11 cellular contexts compared by ENCODE assay signal in the genomic region with DNA sequence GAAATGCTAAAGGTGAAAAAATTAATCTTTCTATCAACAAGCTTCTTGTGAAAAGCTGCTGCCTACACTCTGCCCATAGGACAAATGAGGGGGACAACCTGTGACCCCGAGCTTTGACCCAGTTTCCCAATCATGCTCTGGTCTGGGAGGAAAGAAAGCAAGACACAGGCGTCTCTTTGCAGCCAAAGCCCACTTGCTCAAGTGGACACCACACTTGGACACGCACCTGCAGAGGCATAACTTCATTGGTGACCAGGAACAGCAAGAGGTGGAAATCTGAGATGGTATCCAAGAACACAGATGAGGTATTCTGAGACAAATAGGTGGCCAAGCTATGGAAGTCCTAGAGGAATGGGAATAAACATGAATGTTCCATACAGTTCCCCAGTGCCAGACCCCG. TPM values are rescaled to one million over a fixed set of nuclear protein-coding genes. Genes with fewer than 3 reads are reported as not detected.
DNase-seq lines count a peak whose midpoint lies in the region; ATAC-seq, FAIRE-seq and TF ChIP-seq lines count a peak whose summit lies in the region.
"Had no signal": no experiment of that assay in that cellular context is flagged by ENCODE, and none has a peak within 500 bp of the region (broad histone marks: within the 10 kb centered on the region; RNA-seq: fewer than 3 reads in every experiment).

No MANE protein-coding gene starts in this region.

- CTCF ChIA-PET in A549 (lab: Yijun Ruan, JAX), result interaction anchor here (0.8 to 45.0 kb wide), 9 partner anchors 4 to 312 kb away, joined by 3 to 1604 read pairs (median 6); partner anchors contain the start of gene FAAP100

- H3K9me3 ChIP-seq in A549 (no peaks in the 10 kb centered on the region), MG63 (no peaks in the 10 kb centered on the region), parathyroid adenoma (ENCODE audit: control insufficient read depth, low read length) (no peaks in the 10 kb centered on the region)

- DNase-seq in A549 (ENCODE audit: low read depth in 1 of 2, low spot score in 1 of 2) (no peak), MG63 (no peak), epithelial cell of proximal tubule (ENCODE audit: low read depth) (no peak), SK-N-DZ (ENCODE audit: low spot score) (no peak), 8988T (no peak), H7 (no peak), HUDEP-2 (lab: John Stamatoyannopoulos, UW; ENCODE audit: unreplicated experiment in 76 of 76) (no peak)
- DNase-seq: activated gamma-delta T cell treated with Interleukin-2 at 50 U/mL for 16 hours, NCI-H1436, retina had no signal

- TF ChIP-seq CTCF in A549 (IDR thresholded peaks at IDR 0.05) (no peak), epithelial cell of proximal tubule (conservative IDR thresholded peaks at IDR 0.05; ENCODE audit: low read depth, low read length) (no peak), parathyroid adenoma (IDR thresholded peaks at IDR 0.05) (no peak)

- peak; percentile 6 to 9; a peak in 3 of 6 replicates for ATAC-seq in A549

- H3K4me3 ChIP-seq in A549 (peak overlapping the region; percentile 29), MG63 (peak overlapping the region; percentile 3; the same call in 1 of the 2 replicates), epithelial cell of proximal tubule (ENCODE audit: low read depth, low read length) (peak overlapping the region; percentile 5), parathyroid adenoma (ENCODE audit: low read depth, low read length) (no peak overlapping the region), H7 (ENCODE audit: insufficient read depth, low read depth, low read length) (no peak overlapping the region)

- H3K4me2 ChIP-seq in A549 (peak overlapping the region; percentile 93), parathyroid adenoma (ENCODE audit: low read length) (peak overlapping the region; percentile 10)

- H3K27ac ChIP-seq in A549, result peak overlapping the region; percentile 88 to 91
- H3K27ac ChIP-seq in parathyroid adenoma, result peak overlapping the region; percentile 39

- TF ChIP-seq EP300 in A549 (IDR thresholded peaks at IDR 0.05), result no peak

- H3K36me3 ChIP-seq in MG63 (peaks cover 92% of the 10 kb centered on the region), parathyroid adenoma (ENCODE audit: control insufficient read depth, insufficient read depth, low read length) (no peaks in the 10 kb centered on the region), H7 (replicated peaks; ENCODE audit: control insufficient read depth, insufficient read depth, low read length) (peaks cover 56% of the 10 kb centered on the region)

- POLR2A ChIA-PET in A549 (lab: Yijun Ruan, JAX), result interaction anchor here (0.5 to 2.5 kb wide), 11 partner anchors 10 to 77 kb away, joined by 3 to 32 read pairs (median 5); partner anchors contain the start of gene FAAP100

- H3K27me3 ChIP-seq in MG63 (no peaks in the 10 kb centered on the region), parathyroid adenoma (ENCODE audit: control insufficient read depth, insufficient read depth, low read length) (no peaks in the 10 kb centered on the region), H7 (ENCODE audit: control insufficient read depth, insufficient read depth, low read length) (no peaks in the 10 kb centered on the region)

- peaks cover 66% of the 10 kb centered on the region for H3K4me1 ChIP-seq in A549
- peaks cover 5% of the 10 kb centered on the region for H3K4me1 ChIP-seq in parathyroid adenoma

- H3K79me2 ChIP-seq in parathyroid adenoma, result peaks cover 2% of the 10 kb centered on the region

- TF ChIP-seq RAD21 in A549 (conservative IDR thresholded peaks at IDR 0.05 in 1 of 2, IDR thresholded peaks at IDR 0.05 in 1 of 2), result no peak

- H3K9ac ChIP-seq in parathyroid adenoma, result no peak overlapping the region

- H2AFZ ChIP-seq in parathyroid adenoma, result no peak overlapping the region

- 36% methylated on average over 4 of the region's 4 CpGs for WGBS in A549 (ENCODE audit: missing lambda C conversion rate)

- no peak for FAIRE-seq in A549 (lab: Jason Lieb, UNC)

- TF ChIP-seq POLR2A in A549 (IDR thresholded peaks at IDR 0.05; ENCODE audit: low read length), result no peak

TF ChIP-seq in A549, 52 proteins besides CTCF, POLR2A, EP300 and RAD21:
- TF ChIP-seq MAX (IDR thresholded peaks at IDR 0.05), result no peak
- no peak for TF ChIP-seq CHD2 (IDR thresholded peaks at IDR 0.05; ENCODE audit: low read length, partially characterized antibody)
- TF ChIP-seq HOXB5 (CRISPR knock-in tag; IDR thresholded peaks at IDR 0.05), result no peak
- no peak for TF ChIP-seq TFCP2L1 (CRISPR knock-in tag; IDR thresholded peaks at IDR 0.05)

RNA-seq across cellular contexts. Expression of gene FAAP100, which starts 15.0 kb away (rescaled TPM):
- polyA plus RNA-seq in A549 (2011; rRNA removed), result 5.4 and 7.2 TPM in 2 replicates
- polyA plus RNA-seq in A549 (2012; cell fraction: cytosol; rRNA removed), result 17.3 and 25.1 TPM in 2 replicates
- polyA plus RNA-seq in A549 (2012; cell fraction: nucleus; rRNA removed), result 52.4 and 75.7 TPM in 2 replicates
- 16.2 to 17.7 TPM (median 16.8 TPM) in 3 replicates for polyA plus RNA-seq in A549 (2017; fragmentation: RNase III; extraction: RNeasy Plus Mini Kit Qiagen cat#74134 plus additional on column Dnase treatment)
- 7.8 and 10.0 TPM in 2 replicates for polyA minus RNA-seq in A549 (2011; rRNA and poly(A)+ RNA removed)
- 25.6 and 41.7 TPM in 2 replicates for total RNA-seq in MG63 (2014; rRNA removed; shearing (Covaris generic); ENCODE audit: low replicate concordance)
- 33.8 and 38.2 TPM in 2 replicates for total RNA-seq in epithelial cell of proximal tubule
- polyA plus RNA-seq in SK-N-DZ (2014; cell fraction: cytosol; rRNA removed), result 40.2 and 49.0 TPM in 2 replicates
- 85.2 and 88.2 TPM in 2 replicates for polyA plus RNA-seq in SK-N-DZ (2014; cell fraction: nucleus; rRNA removed)
- 40.4 and 46.6 TPM in 2 replicates for total RNA-seq in H7 (2014; rRNA removed; shearing (Covaris generic))

RNA-seq across cellular contexts. Expression of gene FSCN2, which starts 39.0 kb away (rescaled TPM):
- polyA plus RNA-seq in A549 (2011; rRNA removed) (0.84 and 1.2 TPM in 2 replicates), A549 (2017; fragmentation: RNase III; extraction: RNeasy Plus Mini Kit Qiagen cat#74134 plus additional on column Dnase treatment) (1.3 to 1.7 TPM (median 1.3 TPM) in 3 replicates)
- polyA plus RNA-seq in A549 (2012; cell fraction: cytosol; rRNA removed), result 0.74 and 1.1 TPM in 2 replicates
- polyA plus RNA-seq in A549 (2012; cell fraction: nucleus; rRNA removed), result 7.5 and 8.3 TPM in 2 replicates
- 3.6 and 3.7 TPM in 2 replicates for polyA minus RNA-seq in A549 (2011; rRNA and poly(A)+ RNA removed)
- 0.12 TPM in 1 of 2 replicates, not detected in the other for total RNA-seq in MG63 (2014; rRNA removed; shearing (Covaris generic); ENCODE audit: low replicate concordance)
- 0.51 TPM in 1 of 2 replicates, not detected in the other for total RNA-seq in epithelial cell of proximal tubule
- 0.13 TPM in 1 of 2 replicates, not detected in the other for polyA plus RNA-seq in SK-N-DZ (2014; cell fraction: cytosol; rRNA removed)
- polyA plus RNA-seq in SK-N-DZ (2014; cell fraction: nucleus; rRNA removed), result 0.52 TPM in 1 of 2 replicates, not detected in the other
- 0.33 TPM in 1 of 2 replicates, not detected in the other for total RNA-seq in H7 (2014; rRNA removed; shearing (Covaris generic))

RNA-seq across cellular contexts. Expression of gene ACTG1, which starts 54.6 kb away (rescaled TPM):
- polyA plus RNA-seq in A549 (2011; rRNA removed) (2,042 and 2,306 TPM in 2 replicates), A549 (2017; fragmentation: RNase III; extraction: RNeasy Plus Mini Kit Qiagen cat#74134 plus additional on column Dnase treatment) (7,182 to 8,782 TPM (median 7,263 TPM) in 3 replicates)
- 14,539 and 15,776 TPM in 2 replicates for polyA plus RNA-seq in A549 (2012; cell fraction: cytosol; rRNA removed)
- polyA plus RNA-seq in A549 (2012; cell fraction: nucleus; rRNA removed), result 26,089 and 28,335 TPM in 2 replicates
- 2,054 and 3,772 TPM in 2 replicates for polyA minus RNA-seq in A549 (2011; rRNA and poly(A)+ RNA removed)
- 5,061 and 6,321 TPM in 2 replicates for total RNA-seq in MG63 (2014; rRNA removed; shearing (Covaris generic); ENCODE audit: low replicate concordance)
- total RNA-seq in epithelial cell of proximal tubule, result 8,322 and 8,951 TPM in 2 replicates
- polyA plus RNA-seq in SK-N-DZ (2014; cell fraction: cytosol; rRNA removed), result 2,351 and 2,595 TPM in 2 replicates
- polyA plus RNA-seq in SK-N-DZ (2014; cell fraction: nucleus; rRNA removed), result 1,254 and 2,322 TPM in 2 replicates
- total RNA-seq in H7 (2014; rRNA removed; shearing (Covaris generic)), result 5,543 and 5,789 TPM in 2 replicates

Comparison
In these comparisons a context has a peak if more than half of its experiments do, and no peak if none do; other contexts are left out.
1. H3K4me3 ChIP-seq: peak in A549 (single experiment), MG63 (single experiment) and epithelial cell of proximal tubule (single experiment); none in parathyroid adenoma (single experiment) and H7 (single experiment).